ENCODE assay signal across 18 cellular contexts in genomic region chr1:116431870-116432500, GRCh38.
"Had no signal": no experiment of that assay in that cellular context is flagged by ENCODE, and none has a peak within 500 bp of the region (broad histone marks: within the 10 kb centered on the region; RNA-seq: fewer than 3 reads in every experiment).

No MANE protein-coding gene starts in this region.

- H3K9me3 Mint-ChIP-seq: activated CD4-positive, alpha-beta T cell treated with anti-CD3 and anti-CD28 coated beads, Interleukin-2, amount 10 ng/mL, durations not matched to agents 7 days and 5 days; natural killer cell; T-helper 1 cell treated with Interleukin-12 subunit alpha and Interleukin-12 subunit beta and Interleukin-4 antibody, amounts not matched to agents 30 μg/mL and 1 μg/mL, for 36 hours had no signal

- H3K36me3 Mint-ChIP-seq: activated naive CD8-positive, alpha-beta T cell; natural killer cell had no signal

- H3K4me3 ChIP-seq: colonic mucosa, heart left ventricle, SJSA1 had no signal

- DNase-seq: activated CD4-positive, alpha-beta T cell treated with anti-CD3 and anti-CD28 coated beads, Interleukin-2, amount 10 ng/mL, durations not matched to agents 7 days and 5 days; activated CD8-positive, alpha-beta memory T cell treated with anti-CD3 and anti-CD28 coated beads for 24 hours; activated CD8-positive, alpha-beta memory T cell treated with anti-CD3 and anti-CD28 coated beads, Interleukin-2, amount 50 U/mL, for 48 hours; activated gamma-delta T cell; central memory CD4-positive, alpha-beta T cell; colonic mucosa; gastrocnemius medialis; heart left ventricle; mesenchymal stem cell; natural killer cell; posterior cingulate gyrus; retina; stimulated activated CD4-positive, alpha-beta T cell treated with anti-CD3 and anti-CD28 coated beads, Interleukin-12 subunit alpha, Interleukin-12 subunit beta, amount 100 ng/mL, for 4 hours; stimulated activated CD4-positive, alpha-beta T cell treated with anti-CD3 and anti-CD28 coated beads, Interleukin-1b, Interleukin-23, amount 100 ng/mL, for 48 hours; stimulated activated naive CD4-positive, alpha-beta T cell treated with Interleukin-2 at 50 U/mL for 16 hours had no signal

- H3K9me3 ChIP-seq: colonic mucosa, gastrocnemius medialis, SJSA1 had no signal

- ATAC-seq: natural killer cell had no signal

- H3K4me1 Mint-ChIP-seq: activated CD4-positive, alpha-beta T cell treated with anti-CD3 and anti-CD28 coated beads, Interleukin-2, amount 10 ng/mL, durations not matched to agents 7 days and 5 days; natural killer cell had no signal

- H3K27ac Mint-ChIP-seq: activated CD4-positive, alpha-beta T cell treated with anti-CD3 and anti-CD28 coated beads, Interleukin-2, amount 10 ng/mL, durations not matched to agents 7 days and 5 days; activated naive CD8-positive, alpha-beta T cell; natural killer cell; T-helper 1 cell treated with Interleukin-12 subunit alpha and Interleukin-12 subunit beta and Interleukin-4 antibody, amounts not matched to agents 30 μg/mL and 1 μg/mL, for 36 hours had no signal

- H3K36me3 ChIP-seq: colonic mucosa, gastrocnemius medialis, heart left ventricle, SJSA1 had no signal

- H3K27ac ChIP-seq: colonic mucosa, SJSA1 had no signal

- H3K4me1 ChIP-seq: colonic mucosa, SJSA1 had no signal

- H3K27me3 ChIP-seq: colonic mucosa, gastrocnemius medialis, heart left ventricle, SJSA1 had no signal

- H3K27me3 Mint-ChIP-seq: activated naive CD8-positive, alpha-beta T cell had no signal

- H3K4me3 Mint-ChIP-seq: activated CD4-positive, alpha-beta T cell treated with anti-CD3 and anti-CD28 coated beads, Interleukin-2, amount 10 ng/mL, durations not matched to agents 7 days and 5 days; activated naive CD8-positive, alpha-beta T cell; natural killer cell; T-helper 1 cell treated with Interleukin-12 subunit alpha and Interleukin-12 subunit beta and Interleukin-4 antibody, amounts not matched to agents 30 μg/mL and 1 μg/mL, for 36 hours had no signal
